1 cellular context compared by ENCODE assay signal in the genomic region with DNA sequence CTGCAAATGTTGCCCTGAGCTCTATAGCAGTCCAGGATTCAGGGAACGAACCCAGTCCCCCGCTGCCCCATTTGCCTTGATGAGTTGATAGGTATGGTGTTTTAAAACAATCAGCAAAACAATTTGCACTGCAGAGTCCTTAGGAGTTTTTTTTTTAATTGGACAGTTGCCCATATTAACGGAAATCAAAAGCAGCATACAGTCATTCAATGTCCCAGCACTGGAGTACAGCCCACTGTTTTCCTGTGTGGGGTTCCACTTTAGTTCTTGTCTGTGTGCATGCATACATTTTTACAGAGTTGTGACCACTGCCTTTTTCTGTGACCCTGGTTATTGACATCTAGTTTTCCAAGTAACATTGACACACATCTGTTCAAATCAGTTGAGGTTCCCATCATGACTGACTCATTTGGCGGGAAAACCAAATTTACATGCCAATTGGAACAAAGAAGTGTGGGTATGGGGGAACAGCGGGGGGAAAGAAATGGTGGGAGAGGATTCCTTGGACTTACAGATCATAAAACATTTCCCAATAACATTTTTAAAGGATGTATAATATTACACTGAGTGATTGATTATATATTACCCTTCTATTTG.
TF ChIP-seq lines count a peak whose summit lies in the region.

No MANE protein-coding gene starts in this region.

TF ChIP-seq in H1, 55 proteins besides CTCF, POLR2A, EP300 and RAD21:
- TF ChIP-seq MAX (IDR thresholded peaks at IDR 0.05) (peak; percentile 28; the same call in 1 of the 2 replicates), MAFK (IDR thresholded peaks at IDR 0.05; ENCODE audit: low read depth, low read length) (no peak)
- TF ChIP-seq, protein P1, sequence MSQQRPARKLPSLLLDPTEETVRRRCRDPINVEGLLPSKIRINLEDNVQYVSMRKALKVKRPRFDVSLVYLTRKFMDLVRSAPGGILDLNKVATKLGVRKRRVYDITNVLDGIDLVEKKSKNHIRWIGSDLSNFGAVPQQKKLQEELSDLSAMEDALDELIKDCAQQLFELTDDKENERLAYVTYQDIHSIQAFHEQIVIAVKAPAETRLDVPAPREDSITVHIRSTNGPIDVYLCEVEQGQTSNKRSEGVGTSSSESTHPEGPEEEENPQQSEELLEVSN (IDR thresholded peaks at IDR 0.05): peak; percentile 72
